30 cellular contexts compared by ENCODE assay signal in genomic region chr13:90910240-90910639, GRCh38.
"Had no signal": no experiment of that assay in that cellular context is flagged by ENCODE, and none has a peak within 500 bp of the region (broad histone marks: within the 10 kb centered on the region; RNA-seq: fewer than 3 reads in every experiment).

No MANE protein-coding gene starts in this region.

- H3K27me3 Mint-ChIP-seq: dendritic cell treated with granulocyte-macrophage colony-stimulating factor and Interleukin-4, amounts not matched to agents 40 ng/mL and 50 ng/mL, for 4 days; effector memory CD8-positive, alpha-beta T cell had no signal

- H3K27ac ChIP-seq: colonic mucosa, coronary artery, dorsolateral prefrontal cortex, epithelial cell of prostate, esophagus muscularis mucosa, esophagus squamous epithelium, foreskin keratinocyte, gastrocnemius medialis, gastroesophageal sphincter, heart left ventricle, heart right ventricle, hepatocyte had no signal

- H3K4me3 Mint-ChIP-seq: dendritic cell treated with granulocyte-macrophage colony-stimulating factor and Interleukin-4, amounts not matched to agents 40 ng/mL and 50 ng/mL, for 4 days; effector memory CD8-positive, alpha-beta T cell; endodermal cell had no signal

- H3K27ac Mint-ChIP-seq: dendritic cell treated with granulocyte-macrophage colony-stimulating factor and Interleukin-4, amounts not matched to agents 40 ng/mL and 50 ng/mL, for 4 days; effector memory CD8-positive, alpha-beta T cell; endodermal cell had no signal

- H3K9me3 Mint-ChIP-seq: endodermal cell had no signal

- H3K4me2 ChIP-seq: hepatocyte had no signal

- DNase-seq: colonic mucosa; cortex of kidney; dermis blood vessel endothelial cell; dorsolateral prefrontal cortex; effector CD4-positive, alpha-beta T cell; effector CD8-positive, alpha-beta T cell; effector memory CD4-positive, alpha-beta T cell; effector memory CD8-positive, alpha-beta T cell; endodermal cell; erythroblast; esophagus squamous epithelium; foreskin fibroblast; foreskin keratinocyte; foreskin melanocyte; gastrocnemius medialis; glutamatergic neuron; head of caudate nucleus; heart left ventricle; heart right ventricle had no signal

- H3K4me1 ChIP-seq: colonic mucosa, esophagus muscularis mucosa, esophagus squamous epithelium, foreskin keratinocyte, gastrocnemius medialis, gastroesophageal sphincter, heart left ventricle, heart right ventricle had no signal

- H3K9me3 ChIP-seq: colonic mucosa, gastrocnemius medialis had no signal

- FAIRE-seq: colon, endometrium, endothelial cell of umbilical vein, frontal cortex had no signal

- H2AFZ ChIP-seq: hepatocyte had no signal

- H3K4me3 ChIP-seq: colonic mucosa, coronary artery, dorsolateral prefrontal cortex, esophagus muscularis mucosa, esophagus squamous epithelium, gastrocnemius medialis, gastroesophageal sphincter, heart left ventricle, heart right ventricle, hepatocyte had no signal

- ATAC-seq: effector memory CD8-positive, alpha-beta T cell; esophagus mucosa; foreskin keratinocyte; gastrocnemius medialis; gastroesophageal sphincter; heart left ventricle; heart right ventricle had no signal

- H3K79me2 ChIP-seq: hepatocyte had no signal

- H3K27me3 ChIP-seq: colonic mucosa, esophagus muscularis mucosa, esophagus squamous epithelium, foreskin keratinocyte, gastrocnemius medialis, gastroesophageal sphincter, heart left ventricle, heart right ventricle, hepatocyte had no signal

- H3K4me1 Mint-ChIP-seq: endodermal cell had no signal

- H3K36me3 ChIP-seq: colonic mucosa, esophagus muscularis mucosa, esophagus squamous epithelium, gastrocnemius medialis, gastroesophageal sphincter, heart left ventricle, heart right ventricle had no signal
